8 cellular contexts compared by ENCODE assay signal in the genomic region with DNA sequence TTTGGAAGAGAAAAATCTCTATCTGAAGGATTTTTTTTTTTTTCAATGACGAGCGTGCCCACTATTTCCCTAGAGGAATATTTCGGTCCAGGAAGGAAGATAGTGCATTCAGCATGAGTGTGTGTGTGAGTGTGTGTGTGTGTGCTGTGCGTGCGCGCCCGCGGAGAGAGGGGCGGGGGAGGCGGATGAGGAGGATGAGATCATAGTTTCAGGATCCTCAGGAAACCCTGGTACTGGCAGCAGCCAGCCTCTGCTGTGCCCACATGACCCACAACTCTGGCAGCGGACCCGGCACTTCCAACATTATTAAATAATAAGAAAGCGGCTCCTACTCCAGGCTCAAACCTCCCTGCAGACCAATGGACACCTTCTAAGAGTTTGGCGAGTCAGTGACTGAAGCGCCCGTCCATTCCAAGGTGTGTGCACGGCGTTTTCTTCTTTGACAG.
DNase-seq lines count a peak whose midpoint lies in the region; ATAC-seq, FAIRE-seq and TF ChIP-seq lines count a peak whose summit lies in the region.

No MANE protein-coding gene starts in this region.

- no peaks in the 10 kb centered on the region for H3K9me3 ChIP-seq in kidney (ENCODE audit: control insufficient read depth in 1 of 2, low read length in 2 of 2)
- H3K9me3 ChIP-seq in spleen, result no peaks in the 10 kb centered on the region

- WGBS in spleen, 5 donors, result 0 to 3% (median 1%) methylated on average over 17 to 18 of the region's 18 CpGs

- peak overlapping the region in 1 of 2 donors; percentile 36 for H3K4me3 ChIP-seq in kidney (ENCODE audit: low read length in 2 of 2)
- H3K4me3 ChIP-seq in spleen, result peak overlapping the region in 7 of 8 donors; percentile 13 to 70 (median 41)

- H3K4me1 ChIP-seq in kidney (ENCODE audit: control insufficient read depth in 1 of 2, insufficient read depth in 1 of 2, low read depth in 1 of 2, low read length in 2 of 2) (no peaks in the 10 kb centered on the region), spleen (peaks cover 0 to 18% (median 0%) of the 10 kb centered on the region in 6 donors)

- DNase-seq in DMS153 (lab: John Stamatoyannopoulos, UW) (peak; percentile 83), HT1080 (ENCODE audit: low read depth) (peak; percentile 90), NOMO-1 treated with DMSO at 0.1 percent for 48 hours (lab: John Stamatoyannopoulos, UW; ENCODE audit: unreplicated experiment) (peak; percentile 70), chondrocyte (ENCODE audit: low spot score) (peak; percentile 92), kidney (peak; percentile 87), spleen (peak; percentile 79)
- DNase-seq in stimulated activated naive CD4-positive, alpha-beta T cell treated with Interleukin-2 at 50 U/mL for 16 hours (lab: John Stamatoyannopoulos, UW), result no peak

- peaks cover 5% of the 10 kb centered on the region for H3K4me1 Mint-ChIP-seq in chondrocyte (ENCODE audit: low read depth)

- no peak for TF ChIP-seq POLR2A in spleen (IDR thresholded peaks at IDR 0.05)

- no peak overlapping the region for H3K27ac Mint-ChIP-seq in chondrocyte (ENCODE audit: unreplicated experiment)

- H3K9ac ChIP-seq in kidney (ENCODE audit: low read length in 2 of 2), result no peak overlapping the region

- H3K27me3 Mint-ChIP-seq in chondrocyte (ENCODE audit: low read depth), result peaks cover 64% of the 10 kb centered on the region

- TF ChIP-seq CTCF in chondrocyte (IDR thresholded peaks at IDR 0.05), result no peak
- no peak for TF ChIP-seq CTCF in kidney (IDR thresholded peaks at IDR 0.05; ENCODE audit: borderline replicate concordance, extremely low read depth, insufficient read depth)
- TF ChIP-seq CTCF in spleen (IDR thresholded peaks at IDR 0.05 in 8 of 11, conservative IDR thresholded peaks at IDR 0.05 in 3 of 11), result no peak

- no peaks in the 10 kb centered on the region for H3K9me3 Mint-ChIP-seq in chondrocyte (ENCODE audit: low read depth)

- H3K36me3 Mint-ChIP-seq in chondrocyte (ENCODE audit: low read depth), result no peaks in the 10 kb centered on the region

- peak overlapping the region in 1 of 2 donors; percentile 27 for H3K27ac ChIP-seq in kidney (ENCODE audit: low read depth in 2 of 2, low read length in 2 of 2)
- peak overlapping the region in 7 of 8 donors; percentile 19 to 81 (median 77) for H3K27ac ChIP-seq in spleen

- intact Hi-C loops in kidney (cut with DNase I), result no loop called here
- intact Hi-C loops in spleen (cut with DNase I; ENCODE audit: low total_unique reads), result no loop called here

- peak; percentile 71 for ATAC-seq in GM21367 (IDR thresholded peaks at IDR 0.05; ENCODE audit: unreplicated experiment)

- H3K4me3 Mint-ChIP-seq in chondrocyte (ENCODE audit: unreplicated experiment), result peak overlapping the region; percentile 75

- H3K27me3 ChIP-seq in spleen (replicated peaks in 1 of 7), result peaks cover 0 to 46% (median 8%) of the 10 kb centered on the region in 7 donors

- H3K36me3 ChIP-seq in kidney (ENCODE audit: control insufficient read depth in 1 of 2, insufficient read depth in 2 of 2, low read length in 2 of 2) (no peaks in the 10 kb centered on the region), spleen (no peaks in the 10 kb centered on the region)

- no peak for FAIRE-seq in kidney (lab: Jason Lieb, UNC)
